ENCODE assay signal across 21 cellular contexts in genomic region chr15:71197620-71198019, GRCh38.
"Had no signal": no experiment of that assay in that cellular context is flagged by ENCODE, and none has a peak within 500 bp of the region (broad histone marks: within the 10 kb centered on the region; RNA-seq: fewer than 3 reads in every experiment).

No MANE protein-coding gene starts in this region.

- H3K4me1 ChIP-seq: SJSA1 had no signal

- H3K36me3 ChIP-seq: SJSA1 had no signal

- H3K27me3 ChIP-seq: MG63, SJSA1 had no signal

- DNase-seq: IMR-90, Karpas-422, KG1, MG63, NCI-H1092, NCI-H1105 treated with DMSO at 0.1 percent for 48 hours, NCI-H1417 treated with DMSO at 0.1 percent for 48 hours, NCI-H146, NCI-H1694 treated with DMSO at 0.1 percent for 48 hours, NCI-H1930, NCI-H2081, NCI-H2107, NCI-H2227 treated with DMSO at 0.1 percent for 48 hours, NCI-H524, NCI-H526 treated with DMSO at 0.1 percent for 48 hours, NCI-H748 treated with DMSO at 0.1 percent for 48 hours, Right ventricle myocardium superior, RPMI8226, SIG-M5 had no signal

- H3K27ac ChIP-seq: SJSA1, SK-N-MC had no signal

- H3K9me3 ChIP-seq: MG63, SJSA1 had no signal

- H3K4me3 ChIP-seq: MG63, SJSA1, SK-N-MC had no signal
